In the genomic region with DNA sequence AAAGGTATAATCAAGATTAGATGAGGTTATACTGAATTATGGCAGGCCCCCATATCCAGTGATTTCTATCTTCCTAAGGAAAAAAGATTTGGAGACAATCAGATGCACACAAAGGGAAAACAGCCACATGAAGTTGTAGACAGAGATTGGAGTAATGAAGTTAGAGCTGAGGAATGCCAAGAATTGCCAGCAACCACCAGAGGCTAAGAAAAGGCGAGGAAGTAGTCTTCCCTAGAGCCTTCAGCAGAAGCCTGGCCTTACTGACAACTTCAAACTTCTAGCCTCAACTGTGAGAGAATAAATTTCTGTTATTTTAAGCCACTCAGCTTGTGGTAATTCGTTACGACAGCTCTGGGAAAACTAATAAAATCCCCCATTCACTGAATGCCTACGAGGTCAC, we compare ENCODE assay signal across 19 cellular contexts.
DNase-seq lines count a peak whose midpoint lies in the region; ATAC-seq and TF ChIP-seq lines count a peak whose summit lies in the region.
"Had no signal": no experiment of that assay in that cellular context is flagged by ENCODE, and none has a peak within 500 bp of the region (broad histone marks: within the 10 kb centered on the region; RNA-seq: fewer than 3 reads in every experiment).

No MANE protein-coding gene starts in this region.

- H3K36me3 ChIP-seq in GM23338 (ENCODE audit: insufficient read depth) = no peaks in the 10 kb centered on the region
- no peaks in the 10 kb centered on the region for H3K36me3 ChIP-seq in H7 (replicated peaks; ENCODE audit: control insufficient read depth, insufficient read depth, low read length)
- no peaks in the 10 kb centered on the region for H3K36me3 ChIP-seq in prostate gland
- H3K36me3 ChIP-seq: ascending aorta had no signal

- H3K4me3 ChIP-seq in GM23338 (no peak overlapping the region), astrocyte of the spinal cord (ENCODE audit: low read depth, low read length) (no peak overlapping the region), H7 (ENCODE audit: insufficient read depth, low read depth, low read length) (no peak overlapping the region), prostate gland (no peak overlapping the region)
- H3K4me3 ChIP-seq: ascending aorta, GM12878, mucosa of descending colon had no signal

- no peaks in the 10 kb centered on the region for H3K4me1 Mint-ChIP-seq in GM23338

- no peak overlapping the region for H3K4me3 Mint-ChIP-seq in GM23338

- H3K9me3 Mint-ChIP-seq in GM23338 = 0 out of 3 replicates have a peak, but pooled peaks cover under 1% of the 10 kb centered on the region

- intact Hi-C loops in sciatic nerve (cut with DNase I) = no loop called here
- intact Hi-C loops in prostate gland (cut with DNase I) = no loop called here

- no peak for TF ChIP-seq POLR2A in prostate gland (IDR thresholded peaks at IDR 0.05)

- H3K9me3 ChIP-seq in prostate gland = no peaks in the 10 kb centered on the region
- H3K9me3 ChIP-seq: ascending aorta, mucosa of descending colon had no signal

- no peak overlapping the region for H2AFZ ChIP-seq in GM23338
- H2AFZ ChIP-seq: parathyroid adenoma had no signal

- no peaks in the 10 kb centered on the region for H3F3A ChIP-seq in GM23338 (replicated peaks; ENCODE audit: low read depth)

- DNase-seq in GM23338 (ENCODE audit: low spot score) (peak; percentile 8), astrocyte of the spinal cord (ENCODE audit: low read depth, low spot score) (peak; percentile 88), foreskin melanocyte (peak; percentile 69), sciatic nerve (ENCODE audit: low spot score) (no peak), H7 (no peak), prostate gland (ENCODE audit: low spot score) (no peak), iPS-NIHi7 (ENCODE audit: extremely low spot score) (no peak)
- DNase-seq in activated naive CD4-positive, alpha-beta T cell treated with Interleukin-2 at 50 U/mL for 16 hours = no peak
- DNase-seq: activated CD8-positive, alpha-beta memory T cell treated with anti-CD3 and anti-CD28 coated beads for 24 hours; activated effector memory CD4-positive, alpha-beta T cell treated with Interleukin-2 at 50 U/mL for 16 hours; effector CD8-positive, alpha-beta T cell; KBM-7; mucosa of descending colon; NCI-H1436; NCI-H446 had no signal

- no peaks in the 10 kb centered on the region for H3K36me3 Mint-ChIP-seq in GM23338 (ENCODE audit: low read depth)

- no peaks in the 10 kb centered on the region for H3K9me2 ChIP-seq in GM23338 (ENCODE audit: insufficient read depth)

- no peaks in the 10 kb centered on the region for H4K20me1 ChIP-seq in GM23338 (replicated peaks; ENCODE audit: insufficient read depth)

- no peak overlapping the region for H3K4me2 ChIP-seq in GM23338

- H3K79me2 ChIP-seq in GM23338 (replicated peaks; ENCODE audit: insufficient read depth) = no peaks in the 10 kb centered on the region
- H3K79me2 ChIP-seq: parathyroid adenoma had no signal

- H3K27me3 Mint-ChIP-seq in GM23338 (ENCODE audit: insufficient read depth, low read depth, poor library complexity) = no peaks in the 10 kb centered on the region

- H3K4me1 ChIP-seq in GM23338 (ENCODE audit: insufficient read depth) (no peaks in the 10 kb centered on the region), prostate gland (replicated peaks) (no peaks in the 10 kb centered on the region)
- H3K4me1 ChIP-seq: ascending aorta, parathyroid adenoma had no signal

- in situ Hi-C loops in astrocyte of the spinal cord (cut with HindIII; ENCODE audit: low sequenced_read_pairs) = no loop called here

- TF ChIP-seq CTCF in GM23338 (conservative IDR thresholded peaks at IDR 0.05; ENCODE audit: low read depth in 2 of 2) (no peak), astrocyte of the spinal cord (IDR thresholded peaks at IDR 0.05; ENCODE audit: low read depth, low read length) (no peak), prostate gland (IDR thresholded peaks at IDR 0.05) (no peak)

- WGBS in prostate gland = 77% methylated on average over 4 of the region's 4 CpGs

- H3K27ac Mint-ChIP-seq in GM23338 = no peak overlapping the region

- H3K27ac ChIP-seq in GM23338 (ENCODE audit: low read depth) = no peak overlapping the region
- H3K27ac ChIP-seq in prostate gland = no peak overlapping the region
- H3K27ac ChIP-seq: ascending aorta, parathyroid adenoma had no signal

- ATAC-seq in GM23338 = no peak
- peak; percentile 29 for ATAC-seq in sciatic nerve
- ATAC-seq: GM12878, mucosa of descending colon, SK-N-SH treated with all-trans-retinoic acid at 6 μM for 48 hours had no signal

- H3K27me3 ChIP-seq in GM23338 (ENCODE audit: insufficient read depth) (no peaks in the 10 kb centered on the region), H7 (ENCODE audit: control insufficient read depth, insufficient read depth, low read length) (no peaks in the 10 kb centered on the region), prostate gland (replicated peaks; ENCODE audit: insufficient read depth) (no peaks in the 10 kb centered on the region)
- H3K27me3 ChIP-seq: ascending aorta had no signal

TF ChIP-seq in GM23338, 12 proteins besides CTCF, POLR2A, EP300 and RAD21 (continues in another document):
- TF ChIP-seq EZH2 (IDR thresholded peaks at IDR 0.05; ENCODE audit: low read depth, unreplicated experiment) (no peak), STAT1 (IDR thresholded peaks at IDR 0.05; ENCODE audit: unreplicated experiment) (no peak), CREB1 (CRISPR knock-in tag; IDR thresholded peaks at IDR 0.05; ENCODE audit: low read depth) (no peak), EZH2phosphoT487 (IDR thresholded peaks at IDR 0.05; ENCODE audit: unreplicated experiment) (no peak), ZNF114 (CRISPR knock-in tag; IDR thresholded peaks at IDR 0.05) (no peak), JUNB (IDR thresholded peaks at IDR 0.05; ENCODE audit: unreplicated experiment) (no peak), POLR2AphosphoS5 (IDR thresholded peaks at IDR 0.05; ENCODE audit: low read depth) (no peak)
- TF ChIP-seq, protein P1, sequence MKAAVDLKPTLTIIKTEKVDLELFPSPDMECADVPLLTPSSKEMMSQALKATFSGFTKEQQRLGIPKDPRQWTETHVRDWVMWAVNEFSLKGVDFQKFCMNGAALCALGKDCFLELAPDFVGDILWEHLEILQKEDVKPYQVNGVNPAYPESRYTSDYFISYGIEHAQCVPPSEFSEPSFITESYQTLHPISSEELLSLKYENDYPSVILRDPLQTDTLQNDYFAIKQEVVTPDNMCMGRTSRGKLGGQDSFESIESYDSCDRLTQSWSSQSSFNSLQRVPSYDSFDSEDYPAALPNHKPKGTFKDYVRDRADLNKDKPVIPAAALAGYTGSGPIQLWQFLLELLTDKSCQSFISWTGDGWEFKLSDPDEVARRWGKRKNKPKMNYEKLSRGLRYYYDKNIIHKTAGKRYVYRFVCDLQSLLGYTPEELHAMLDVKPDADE (IDR thresholded peaks at IDR 0.05) = no peak
- TF ChIP-seq, protein P2, sequence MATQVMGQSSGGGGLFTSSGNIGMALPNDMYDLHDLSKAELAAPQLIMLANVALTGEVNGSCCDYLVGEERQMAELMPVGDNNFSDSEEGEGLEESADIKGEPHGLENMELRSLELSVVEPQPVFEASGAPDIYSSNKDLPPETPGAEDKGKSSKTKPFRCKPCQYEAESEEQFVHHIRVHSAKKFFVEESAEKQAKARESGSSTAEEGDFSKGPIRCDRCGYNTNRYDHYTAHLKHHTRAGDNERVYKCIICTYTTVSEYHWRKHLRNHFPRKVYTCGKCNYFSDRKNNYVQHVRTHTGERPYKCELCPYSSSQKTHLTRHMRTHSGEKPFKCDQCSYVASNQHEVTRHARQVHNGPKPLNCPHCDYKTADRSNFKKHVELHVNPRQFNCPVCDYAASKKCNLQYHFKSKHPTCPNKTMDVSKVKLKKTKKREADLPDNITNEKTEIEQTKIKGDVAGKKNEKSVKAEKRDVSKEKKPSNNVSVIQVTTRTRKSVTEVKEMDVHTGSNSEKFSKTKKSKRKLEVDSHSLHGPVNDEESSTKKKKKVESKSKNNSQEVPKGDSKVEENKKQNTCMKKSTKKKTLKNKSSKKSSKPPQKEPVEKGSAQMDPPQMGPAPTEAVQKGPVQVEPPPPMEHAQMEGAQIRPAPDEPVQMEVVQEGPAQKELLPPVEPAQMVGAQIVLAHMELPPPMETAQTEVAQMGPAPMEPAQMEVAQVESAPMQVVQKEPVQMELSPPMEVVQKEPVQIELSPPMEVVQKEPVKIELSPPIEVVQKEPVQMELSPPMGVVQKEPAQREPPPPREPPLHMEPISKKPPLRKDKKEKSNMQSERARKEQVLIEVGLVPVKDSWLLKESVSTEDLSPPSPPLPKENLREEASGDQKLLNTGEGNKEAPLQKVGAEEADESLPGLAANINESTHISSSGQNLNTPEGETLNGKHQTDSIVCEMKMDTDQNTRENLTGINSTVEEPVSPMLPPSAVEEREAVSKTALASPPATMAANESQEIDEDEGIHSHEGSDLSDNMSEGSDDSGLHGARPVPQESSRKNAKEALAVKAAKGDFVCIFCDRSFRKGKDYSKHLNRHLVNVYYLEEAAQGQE (IDR thresholded peaks at IDR 0.05; ENCODE audit: unreplicated experiment) = no peak

Comparison
In these comparisons a context has a peak if more than half of its experiments do, and no peak if none do; other contexts are left out.
1. DNase-seq: peak in GM23338 (single experiment), astrocyte of the spinal cord (single experiment) and foreskin melanocyte (single experiment); none in sciatic nerve (single experiment), H7 (single experiment), activated naive CD4-positive, alpha-beta T cell treated with Interleukin-2 at 50 U/mL for 16 hours (single experiment), prostate gland (single experiment) and iPS-NIHi7 (single experiment).